27 cellular contexts compared by ENCODE assay signal in genomic region chr1:232987741-232988140, GRCh38.
"Had no signal": no experiment of that assay in that cellular context is flagged by ENCODE, and none has a peak within 500 bp of the region (broad histone marks: within the 10 kb centered on the region; RNA-seq: fewer than 3 reads in every experiment).

No MANE protein-coding gene starts in this region.

- H3K4me3 Mint-ChIP-seq: activated CD4-positive, alpha-beta T cell treated with anti-CD3 and anti-CD28 coated beads for 36 hours; activated CD4-positive, alpha-beta T cell treated with anti-CD3 and anti-CD28 coated beads, Interleukin-2, amount 10 ng/mL, durations not matched to agents 7 days and 5 days; activated CD8-positive, alpha-beta T cell treated with anti-CD3 and anti-CD28 coated beads, Interleukin-2, amount 10 ng/mL, durations not matched to agents 7 days and 5 days; activated naive CD4-positive, alpha-beta T cell treated with anti-CD3 and anti-CD28 coated beads for 36 hours; activated naive CD8-positive, alpha-beta T cell; activated naive CD8-positive, alpha-beta T cell treated with anti-CD3 and anti-CD28 coated beads, Interleukin-2, amount 50 U/mL, for 24 hours; activated T-cell treated with anti-CD3 and anti-CD28 coated beads, Interleukin-2, amount 50 U/mL, for 24 hours; central memory CD8-positive, alpha-beta T cell; T-helper 1 cell treated with Interleukin-12 subunit alpha and Interleukin-12 subunit beta and Interleukin-4 antibody, amounts not matched to agents 30 μg/mL and 1 μg/mL, for 36 hours; T-helper 2 cell treated with Interferon-gamma antibody and Interleukin-4, amounts not matched to agents 5 μg/mL and 100 μg/mL, for 36 hours; WTC11 had no signal

- H3K9me3 ChIP-seq: SJCRH30, SK-N-SH had no signal

- H3K27ac ChIP-seq: brain microvascular endothelial cell, SJCRH30 had no signal

- H3K9me2 ChIP-seq: SK-N-SH had no signal

- H3K27me3 Mint-ChIP-seq: activated CD4-positive, alpha-beta T cell treated with anti-CD3 and anti-CD28 coated beads for 36 hours; activated CD4-positive, alpha-beta T cell treated with anti-CD3 and anti-CD28 coated beads, Interleukin-2, amount 10 ng/mL, durations not matched to agents 7 days and 5 days; activated naive CD8-positive, alpha-beta T cell; activated naive CD8-positive, alpha-beta T cell treated with anti-CD3 and anti-CD28 coated beads, Interleukin-2, amount 50 U/mL, for 24 hours; activated T-cell treated with anti-CD3 and anti-CD28 coated beads, Interleukin-2, amount 50 U/mL, for 24 hours; central memory CD8-positive, alpha-beta T cell had no signal

- ATAC-seq: activated CD4-positive, alpha-beta T cell treated with anti-CD3 and anti-CD28 coated beads for 36 hours; activated CD4-positive, CD25-positive, alpha-beta regulatory T cell treated with anti-CD3 and anti-CD28 coated beads, Interleukin-2, amount 50 U/mL, for 24 hours; activated CD8-positive, alpha-beta T cell treated with anti-CD3 and anti-CD28 coated beads, Interleukin-2, amount 10 ng/mL, durations not matched to agents 7 days and 5 days; activated naive CD8-positive, alpha-beta T cell treated with anti-CD3 and anti-CD28 coated beads, Interleukin-2, amount 50 U/mL, for 24 hours; K562; Panc1; WTC11 had no signal

- H3K27ac Mint-ChIP-seq: activated CD4-positive, alpha-beta T cell treated with anti-CD3 and anti-CD28 coated beads for 36 hours; activated CD4-positive, alpha-beta T cell treated with anti-CD3 and anti-CD28 coated beads, Interleukin-2, amount 10 ng/mL, durations not matched to agents 7 days and 5 days; activated CD8-positive, alpha-beta T cell treated with anti-CD3 and anti-CD28 coated beads, Interleukin-2, amount 10 ng/mL, durations not matched to agents 7 days and 5 days; activated naive CD4-positive, alpha-beta T cell treated with anti-CD3 and anti-CD28 coated beads for 36 hours; activated naive CD8-positive, alpha-beta T cell; activated naive CD8-positive, alpha-beta T cell treated with anti-CD3 and anti-CD28 coated beads, Interleukin-2, amount 50 U/mL, for 24 hours; activated T-cell treated with anti-CD3 and anti-CD28 coated beads, Interleukin-2, amount 50 U/mL, for 24 hours; activated T-helper 2 cell treated with anti-CD3 and anti-CD28 coated beads, Interferon-gamma antibody, Interleukin-2, Interleukin-4, amounts not matched to agents 10 μg/mL and 5 μg/mL and 100 μg/mL, durations not matched to agents 14 hours and 24 hours and 36 hours; T-helper 1 cell treated with Interleukin-12 subunit alpha and Interleukin-12 subunit beta and Interleukin-4 antibody, amounts not matched to agents 30 μg/mL and 1 μg/mL, for 36 hours; T-helper 2 cell treated with Interferon-gamma antibody and Interleukin-4, amounts not matched to agents 5 μg/mL and 100 μg/mL, for 36 hours; WTC11 had no signal

- H3K4me1 Mint-ChIP-seq: activated CD4-positive, alpha-beta T cell treated with anti-CD3 and anti-CD28 coated beads for 36 hours; activated CD4-positive, alpha-beta T cell treated with anti-CD3 and anti-CD28 coated beads, Interleukin-2, amount 10 ng/mL, durations not matched to agents 7 days and 5 days; WTC11 had no signal

- H3K4me3 ChIP-seq: K562, SJCRH30 had no signal

- H3K9ac ChIP-seq: SK-N-SH had no signal

- DNase-seq: activated CD4-positive, alpha-beta T cell treated with anti-CD3 and anti-CD28 coated beads for 36 hours; activated CD4-positive, alpha-beta T cell treated with anti-CD3 and anti-CD28 coated beads, Interleukin-2, amount 10 ng/mL, durations not matched to agents 7 days and 5 days; activated CD4-positive, alpha-beta T cell treated with anti-CD3 and anti-CD28 coated beads, Interleukin-2, amount 50 U/mL, for 48 hours; activated CD8-positive, alpha-beta T cell treated with anti-CD3 and anti-CD28 coated beads, Interleukin-2, amount 10 ng/mL, durations not matched to agents 7 days and 5 days; activated gamma-delta T cell; activated naive CD4-positive, alpha-beta T cell treated with anti-CD3 and anti-CD28 coated beads for 36 hours; activated naive CD8-positive, alpha-beta T cell treated with anti-CD3 and anti-CD28 coated beads, Interleukin-2, amount 50 U/mL, for 24 hours; activated T-cell treated with anti-CD3 and anti-CD28 coated beads, Interleukin-2, amount 50 U/mL, for 24 hours; anterior cingulate cortex; brain microvascular endothelial cell; NCI-H1105; NCI-H1436; NCI-H1694; NCI-H2029; NCI-H345; SHP77; SJCRH30; SK-N-SH had no signal

- H3K27me3 ChIP-seq: brain microvascular endothelial cell, SJCRH30 had no signal

- H3K36me3 ChIP-seq: brain microvascular endothelial cell, SJCRH30 had no signal

- H3K9me3 Mint-ChIP-seq: activated naive CD4-positive, alpha-beta T cell treated with anti-CD3 and anti-CD28 coated beads for 36 hours; activated T-cell treated with anti-CD3 and anti-CD28 coated beads, Interleukin-2, amount 50 U/mL, for 24 hours; central memory CD8-positive, alpha-beta T cell; T-helper 2 cell treated with Interferon-gamma antibody and Interleukin-4, amounts not matched to agents 5 μg/mL and 100 μg/mL, for 36 hours had no signal

- H3K4me2 ChIP-seq: SK-N-SH had no signal
